Comparison of ENCODE assay signal across 18 cellular contexts in genomic region chr1:232344791-232345399, GRCh38.
DNase-seq lines count a peak whose midpoint lies in the region; ATAC-seq, FAIRE-seq and TF ChIP-seq lines count a peak whose summit lies in the region.
"Had no signal": no experiment of that assay in that cellular context is flagged by ENCODE, and none has a peak within 500 bp of the region (broad histone marks: within the 10 kb centered on the region; RNA-seq: fewer than 3 reads in every experiment).

No MANE protein-coding gene starts in this region.

- H3K27ac ChIP-seq in breast epithelium = no peak overlapping the region
- no peak overlapping the region for H3K27ac ChIP-seq in astrocyte (ENCODE audit: low read depth, low read length)

- no peak for FAIRE-seq in astrocyte (lab: Jason Lieb, UNC)
- FAIRE-seq: GM12891, GM19239 had no signal

- H3K27me3 Mint-ChIP-seq in MCF 10A (ENCODE audit: insufficient read depth, unreplicated experiment) = no peaks in the 10 kb centered on the region
- peaks cover 10% of the 10 kb centered on the region for H3K27me3 Mint-ChIP-seq in astrocyte (ENCODE audit: low read depth, unreplicated experiment)
- peaks cover 2 to 8% (median 5%) of the 10 kb centered on the region in 3 donors for H3K27me3 Mint-ChIP-seq in immature natural killer cell (ENCODE audit: low read depth in 3 of 3)
- H3K27me3 Mint-ChIP-seq: B cell had no signal

- POLR2A ChIA-PET in MCF 10A (lab: Yijun Ruan, JAX) = no interaction called here

- H3K4me1 Mint-ChIP-seq in MCF 10A (ENCODE audit: insufficient read depth, unreplicated experiment) = peaks cover 7% of the 10 kb centered on the region
- peaks cover 7% of the 10 kb centered on the region for H3K4me1 Mint-ChIP-seq in astrocyte (ENCODE audit: low read depth, unreplicated experiment)
- H3K4me1 Mint-ChIP-seq in immature natural killer cell = no peaks in the 10 kb centered on the region
- H3K4me1 Mint-ChIP-seq: B cell had no signal

- ATAC-seq in esophagus mucosa = peak; percentile 92
- ATAC-seq: HCT116 had no signal

- H3K27me3 ChIP-seq in breast epithelium (no peaks in the 10 kb centered on the region), astrocyte (ENCODE audit: insufficient read depth, low read length) (no peaks in the 10 kb centered on the region)

- no peaks in the 10 kb centered on the region for H3K79me2 ChIP-seq in astrocyte (ENCODE audit: insufficient read depth, low read length)

- peak; percentile 43 for DNase-seq in MCF 10A (ENCODE audit: unreplicated experiment)
- DNase-seq in breast epithelium (ENCODE audit: low spot score in 2 of 2) = no peak
- DNase-seq in astrocyte (ENCODE audit: low read depth) = peak; percentile 46
- no peak for DNase-seq in NCI-H1105 (lab: John Stamatoyannopoulos, UW)
- DNase-seq in immature natural killer cell = no peak
- no peak for DNase-seq in DMS 273 treated with DMSO at 0.1 percent for 48 hours (lab: John Stamatoyannopoulos, UW)
- no peak for DNase-seq in 8988T
- DNase-seq: EL, GOT3, Kasumi-1, NCI-H187, NCI-H226, NCI-H524 had no signal

- no peak overlapping the region for H3K27ac Mint-ChIP-seq in MCF 10A (ENCODE audit: low read depth, unreplicated experiment)
- no peak overlapping the region for H3K27ac Mint-ChIP-seq in astrocyte (ENCODE audit: unreplicated experiment)
- no peak overlapping the region for H3K27ac Mint-ChIP-seq in immature natural killer cell
- H3K27ac Mint-ChIP-seq: B cell had no signal

- intact Hi-C loops in MCF 10A (cut with micrococcal nuclease) = no loop called here
- intact Hi-C loops in breast epithelium (cut with DNase I; ENCODE audit: low total_unique reads) = no loop called here

- no TSS peak for BruUV-seq in MCF 10A (replicated peaks; lab: Mats Ljungman, UMichigan)

- no peak overlapping the region for H3K4me3 ChIP-seq in breast epithelium
- H3K4me3 ChIP-seq in astrocyte (ENCODE audit: insufficient read depth, low read depth, low read length) = no peak overlapping the region

- H3K36me3 Mint-ChIP-seq in MCF 10A (ENCODE audit: insufficient read depth, unreplicated experiment) (no peaks in the 10 kb centered on the region), astrocyte (ENCODE audit: low read depth, unreplicated experiment) (peaks cover 4% of the 10 kb centered on the region), immature natural killer cell (no peaks in the 10 kb centered on the region)

- H3K9me3 ChIP-seq in breast epithelium (peaks cover 0 to 11% of the 10 kb centered on the region in 2 donors), astrocyte (ENCODE audit: insufficient read depth, low read depth, low read length) (no peaks in the 10 kb centered on the region)

- no peak overlapping the region for H3K4me3 Mint-ChIP-seq in MCF 10A (ENCODE audit: unreplicated experiment)
- no peak overlapping the region for H3K4me3 Mint-ChIP-seq in astrocyte (ENCODE audit: unreplicated experiment)
- H3K4me3 Mint-ChIP-seq in immature natural killer cell = no peak overlapping the region
- H3K4me3 Mint-ChIP-seq: B cell had no signal

- no peak for TF ChIP-seq POLR2A in breast epithelium (IDR thresholded peaks at IDR 0.05)

- H3K9ac ChIP-seq in astrocyte (ENCODE audit: low read length) = no peak overlapping the region

- H3K36me3 ChIP-seq in breast epithelium (no peaks in the 10 kb centered on the region), astrocyte (ENCODE audit: insufficient read depth, low read length) (no peaks in the 10 kb centered on the region)

- H4K20me1 ChIP-seq in astrocyte (ENCODE audit: insufficient read depth, low read length) = no peaks in the 10 kb centered on the region

- TF ChIP-seq CTCF in MCF 10A (IDR thresholded peaks at IDR 0.05; ENCODE audit: unreplicated experiment) (no peak), breast epithelium (IDR thresholded peaks at IDR 0.05) (no peak), astrocyte (IDR thresholded peaks at IDR 0.05; ENCODE audit: insufficient read depth, low read depth, low read length) (no peak)

- H3K4me1 ChIP-seq in breast epithelium (no peaks in the 10 kb centered on the region), astrocyte (ENCODE audit: insufficient read depth, low read length) (no peaks in the 10 kb centered on the region)

- no peak overlapping the region for H3K4me2 ChIP-seq in astrocyte (ENCODE audit: low read length)

- CTCF ChIA-PET in MCF 10A (lab: Yijun Ruan, JAX) = no interaction called here

- no peak overlapping the region for H2AFZ ChIP-seq in astrocyte (ENCODE audit: low read depth, low read length)

- H3K9me3 Mint-ChIP-seq in MCF 10A (ENCODE audit: unreplicated experiment) = no peaks in the 10 kb centered on the region
- H3K9me3 Mint-ChIP-seq in astrocyte (ENCODE audit: unreplicated experiment) = peaks cover 8% of the 10 kb centered on the region
- peaks cover 0 to 3% (median 0%) of the 10 kb centered on the region in 6 donors for H3K9me3 Mint-ChIP-seq in immature natural killer cell

Comparison
In these comparisons a context has a peak if more than half of its experiments do, and no peak if none do; other contexts are left out.
1. DNase-seq: peak in MCF 10A (single experiment) and astrocyte (single experiment); none in breast epithelium (0 of 2), NCI-H1105 (single experiment), immature natural killer cell (0 of 3), DMS 273 treated with DMSO at 0.1 percent for 48 hours (single experiment) and 8988T (single experiment).